In genomic region chr20:17504326-17504897, GRCh38 we compare ENCODE assay signal across 8 cellular contexts. TPM values are rescaled to one million over a fixed set of nuclear protein-coding genes. Genes with fewer than 3 reads are reported as not detected.
A peak's percentile ranks its signal among the peaks of the same experiment; 100 is the strongest.
DNase-seq lines count a peak whose midpoint lies in the region; ATAC-seq and TF ChIP-seq lines count a peak whose summit lies in the region.
"Had no signal": no experiment of that assay in that cellular context is flagged by ENCODE, and none has a peak within 500 bp of the region (broad histone marks: within the 10 kb centered on the region; RNA-seq: fewer than 3 reads in every experiment).

No MANE protein-coding gene starts in this region.

- no peaks in the 10 kb centered on the region for H3K36me3 ChIP-seq in iPS-18a (ENCODE audit: control insufficient read depth, low read depth, low read length)

- H3K9ac ChIP-seq in iPS-18a (ENCODE audit: low read length), result no peak overlapping the region

- ATAC-seq in GM19328 (IDR thresholded peaks at IDR 0.05; ENCODE audit: unreplicated experiment) (peak; percentile 15), HG03060 (IDR thresholded peaks at IDR 0.05; ENCODE audit: low read depth, unreplicated experiment) (peak; percentile 17)

- H3K9me3 ChIP-seq in iPS-18a (ENCODE audit: control insufficient read depth, low read depth, low read length), result no peaks in the 10 kb centered on the region

- H3K27ac ChIP-seq in iPS-18a (ENCODE audit: low read length), result no peak overlapping the region
- H3K27ac ChIP-seq: SK-N-MC had no signal

- H3K4me1 ChIP-seq in iPS-18a (ENCODE audit: control insufficient read depth, low read depth, low read length), result no peaks in the 10 kb centered on the region

- H3K4me1 Mint-ChIP-seq in activated T-helper 1 cell treated with anti-CD3 and anti-CD28 coated beads, Interleukin-12 subunit alpha, Interleukin-12 subunit beta, Interleukin-2, Interleukin-4 antibody, amounts not matched to agents 30 ng/mL and 10 ng/mL and 1 ng/mL, durations not matched to agents 14 hours and 24 hours and 36 hours (ENCODE audit: low read depth), result peaks cover 67% of the 10 kb centered on the region
- H3K4me1 Mint-ChIP-seq in type B pancreatic cell (ENCODE audit: unreplicated experiment) (no peaks in the 10 kb centered on the region), progenitor cell of endocrine pancreas (ENCODE audit: low read depth) (peaks cover 1% of the 10 kb centered on the region)

- peak; percentile 23 for DNase-seq in activated T-helper 1 cell treated with anti-CD3 and anti-CD28 coated beads, Interleukin-12 subunit alpha, Interleukin-12 subunit beta, Interleukin-2, Interleukin-4 antibody, amounts not matched to agents 30 ng/mL and 10 ng/mL and 1 ng/mL, durations not matched to agents 14 hours and 24 hours and 36 hours (ENCODE audit: low spot score)
- DNase-seq in type B pancreatic cell (ENCODE audit: extremely low spot score, unreplicated experiment), result no peak
- DNase-seq in progenitor cell of endocrine pancreas (ENCODE audit: low spot score, unreplicated experiment), result no peak
- DNase-seq in epidermal melanocyte (ENCODE audit: insufficient read length, low spot score), result no peak

- H3K27me3 ChIP-seq in iPS-18a (ENCODE audit: control insufficient read depth, insufficient read depth, low read length), result peaks cover 5% of the 10 kb centered on the region

- no peaks in the 10 kb centered on the region for H3K9me3 Mint-ChIP-seq in activated T-helper 1 cell treated with anti-CD3 and anti-CD28 coated beads, Interleukin-12 subunit alpha, Interleukin-12 subunit beta, Interleukin-2, Interleukin-4 antibody, amounts not matched to agents 30 ng/mL and 10 ng/mL and 1 ng/mL, durations not matched to agents 14 hours and 24 hours and 36 hours
- H3K9me3 Mint-ChIP-seq in type B pancreatic cell (no peaks in the 10 kb centered on the region), progenitor cell of endocrine pancreas (ENCODE audit: low read depth) (no peaks in the 10 kb centered on the region)

- peak overlapping the region; percentile 51 for H3K4me3 ChIP-seq in iPS-18a (ENCODE audit: low read length)
- H3K4me3 ChIP-seq: SK-N-MC had no signal

- no peak for TF ChIP-seq CTCF in type B pancreatic cell (conservative IDR thresholded peaks at IDR 0.05)
- TF ChIP-seq CTCF in progenitor cell of endocrine pancreas (IDR thresholded peaks at IDR 0.05; ENCODE audit: unreplicated experiment), result no peak

- H3K36me3 Mint-ChIP-seq in activated T-helper 1 cell treated with anti-CD3 and anti-CD28 coated beads, Interleukin-12 subunit alpha, Interleukin-12 subunit beta, Interleukin-2, Interleukin-4 antibody, amounts not matched to agents 30 ng/mL and 10 ng/mL and 1 ng/mL, durations not matched to agents 14 hours and 24 hours and 36 hours (ENCODE audit: low read depth), result no peaks in the 10 kb centered on the region
- H3K36me3 Mint-ChIP-seq in type B pancreatic cell (no peaks in the 10 kb centered on the region), progenitor cell of endocrine pancreas (ENCODE audit: insufficient read depth) (no peaks in the 10 kb centered on the region)

- intact Hi-C loops in activated T-helper 1 cell treated with anti-CD3 and anti-CD28 coated beads, Interleukin-12 subunit alpha, Interleukin-12 subunit beta, Interleukin-2, Interleukin-4 antibody, amounts not matched to agents 30 ng/mL and 10 ng/mL and 1 ng/mL, durations not matched to agents 14 hours and 24 hours and 36 hours (cut with micrococcal nuclease), result loop anchor here (1.0 to 10.0 kb wide), 7 partner anchors 394 to 1080 kb away; partner anchors contain the start of genes DTD1, KAT14, MGME1 and PET117

- H3K27ac Mint-ChIP-seq in activated T-helper 1 cell treated with anti-CD3 and anti-CD28 coated beads, Interleukin-12 subunit alpha, Interleukin-12 subunit beta, Interleukin-2, Interleukin-4 antibody, amounts not matched to agents 30 ng/mL and 10 ng/mL and 1 ng/mL, durations not matched to agents 14 hours and 24 hours and 36 hours, result peak overlapping the region; percentile 86
- H3K27ac Mint-ChIP-seq in type B pancreatic cell (peak overlapping the region; percentile 85), progenitor cell of endocrine pancreas (no peak overlapping the region)

- H3K27me3 Mint-ChIP-seq in activated T-helper 1 cell treated with anti-CD3 and anti-CD28 coated beads, Interleukin-12 subunit alpha, Interleukin-12 subunit beta, Interleukin-2, Interleukin-4 antibody, amounts not matched to agents 30 ng/mL and 10 ng/mL and 1 ng/mL, durations not matched to agents 14 hours and 24 hours and 36 hours (ENCODE audit: insufficient read depth), result peaks cover 4% of the 10 kb centered on the region
- H3K27me3 Mint-ChIP-seq in type B pancreatic cell (peaks cover 3% of the 10 kb centered on the region), progenitor cell of endocrine pancreas (peaks cover 33% of the 10 kb centered on the region)

- H3K4me3 Mint-ChIP-seq in activated T-helper 1 cell treated with anti-CD3 and anti-CD28 coated beads, Interleukin-12 subunit alpha, Interleukin-12 subunit beta, Interleukin-2, Interleukin-4 antibody, amounts not matched to agents 30 ng/mL and 10 ng/mL and 1 ng/mL, durations not matched to agents 14 hours and 24 hours and 36 hours, result peak overlapping the region; percentile 81
- H3K4me3 Mint-ChIP-seq in type B pancreatic cell, result peak overlapping the region; percentile 91
- no peak overlapping the region for H3K4me3 Mint-ChIP-seq in progenitor cell of endocrine pancreas (ENCODE audit: low read depth)

RNA-seq across cellular contexts. Expression of gene BFSP1, which starts 26.8 kb away (rescaled TPM):
- 0.76 and 0.80 TPM in 2 replicates for total RNA-seq in activated T-helper 1 cell treated with anti-CD3 and anti-CD28 coated beads, Interleukin-12 subunit alpha, Interleukin-12 subunit beta, Interleukin-2, Interleukin-4 antibody, amounts not matched to agents 30 ng/mL and 10 ng/mL and 1 ng/mL, durations not matched to agents 14 hours and 24 hours and 36 hours
- total RNA-seq in type B pancreatic cell (ENCODE audit: low replicate concordance), result 1.8 and 1.9 TPM in 2 replicates
- 4.2 and 4.8 TPM in 2 replicates for total RNA-seq in progenitor cell of endocrine pancreas
